ENCODE assay signal across 8 cellular contexts in the genomic region with DNA sequence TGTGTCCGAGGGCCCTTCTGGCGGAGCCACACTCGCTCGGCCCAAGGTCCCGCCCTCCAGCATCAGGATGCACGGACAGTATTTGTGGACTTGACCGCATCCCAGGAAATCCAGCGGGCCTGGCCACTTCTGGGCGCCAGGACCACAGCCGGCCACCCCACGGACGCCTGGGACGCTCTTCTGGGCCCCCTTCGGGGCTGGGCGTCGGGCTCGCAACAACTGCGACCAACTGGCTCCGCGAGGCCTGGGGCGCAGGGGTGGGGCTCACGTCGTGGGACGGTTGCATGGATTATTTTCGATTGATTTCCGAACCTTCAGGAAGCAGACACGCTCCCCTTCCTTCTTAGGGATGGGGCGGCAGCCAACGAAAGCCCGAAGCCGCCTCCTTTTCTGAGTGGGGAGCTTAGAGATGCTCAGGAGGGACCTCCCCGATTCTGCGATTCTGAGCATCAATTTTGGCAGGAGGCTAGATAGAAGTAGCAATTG. TPM values are rescaled to one million over a fixed set of nuclear protein-coding genes. Genes with fewer than 3 reads are reported as not detected.
DNase-seq lines count a peak whose midpoint lies in the region; ATAC-seq, FAIRE-seq and TF ChIP-seq lines count a peak whose summit lies in the region.

No MANE protein-coding gene starts in this region.

- H3K9me3 ChIP-seq in CD4-positive, alpha-beta T cell (ENCODE audit: control insufficient read depth, low read length): no peaks in the 10 kb centered on the region
- H3K9me3 ChIP-seq in GM12878 (replicated peaks; ENCODE audit: control insufficient read depth, insufficient read depth, low read length): no peaks in the 10 kb centered on the region; the same call in 2 of the 3 replicates

- H2AFZ ChIP-seq in GM12878 (ENCODE audit: control insufficient read depth, low read depth, low read length): peak overlapping the region; percentile 64

- peak; percentile 23 for ATAC-seq in CD4-positive, alpha-beta T cell (ENCODE audit: poor library complexity)
- ATAC-seq in GM21737 (IDR thresholded peaks at IDR 0.05; ENCODE audit: unreplicated experiment) (peak; percentile 4), GM12878 (peak; percentile 20), GM18861 (IDR thresholded peaks at IDR 0.05; ENCODE audit: unreplicated experiment) (no peak)

- H3K9me3 Mint-ChIP-seq in CD4-positive, alpha-beta T cell: no peaks in the 10 kb centered on the region
- no peaks in the 10 kb centered on the region for H3K9me3 Mint-ChIP-seq in immature natural killer cell

- CTCF ChIA-PET in CD4-positive, alpha-beta T cell (lab: Charles Lee): interaction anchor here (0.7 kb wide), 1 partner anchor 14 kb away, joined by 3 read pairs; a partner anchor contains a TSS
- CTCF ChIA-PET in GM12878 (lab: Yijun Ruan, JAX): interaction anchor here (4.2 kb wide), 1 partner anchor 14 kb away, joined by 14 read pairs; a partner anchor contains a TSS

- in situ Hi-C loops in GM12878 (cut with MboI): no loop called here

- H3K4me1 Mint-ChIP-seq in CD4-positive, alpha-beta T cell (ENCODE audit: low read depth): peaks cover 48% of the 10 kb centered on the region
- H3K4me1 Mint-ChIP-seq in immature natural killer cell: peaks cover 41 to 44% of the 10 kb centered on the region in 2 donors

- peak overlapping the region; percentile 93; the same call in 1 of the 2 replicates for H3K9ac ChIP-seq in GM12878 (ENCODE audit: control insufficient read depth, insufficient read depth, low read length)

- no peak for TF ChIP-seq POLR2A in NB4 (IDR thresholded peaks at IDR 0.05; ENCODE audit: extremely low read depth, insufficient read length)
- no peak for TF ChIP-seq POLR2A in GM12878 (IDR thresholded peaks at IDR 0.05; ENCODE audit: low read depth, low read length)

- peaks cover 14% of the 10 kb centered on the region for H3K27me3 Mint-ChIP-seq in CD4-positive, alpha-beta T cell
- H3K27me3 Mint-ChIP-seq in immature natural killer cell (ENCODE audit: low read depth in 3 of 3): peaks cover 8 to 15% (median 11%) of the 10 kb centered on the region in 3 donors

- H3K36me3 Mint-ChIP-seq in CD4-positive, alpha-beta T cell (ENCODE audit: low read depth): peaks cover 33% of the 10 kb centered on the region
- H3K36me3 Mint-ChIP-seq in immature natural killer cell: peaks cover 0 to 4% (median 0%) of the 10 kb centered on the region in 3 donors

- WGBS in GM12878 (ENCODE audit: insufficient coverage, insufficient replicate concordance, low lambda C conversion rate, missing lambda C conversion rate): 50% methylated on average over 33 of the region's 33 CpGs

- no peak for FAIRE-seq in GM12878 (lab: Jason Lieb, UNC)

- TF ChIP-seq EP300 in GM12878 (IDR thresholded peaks at IDR 0.05; ENCODE audit: borderline replicate concordance in 1 of 2, control insufficient read depth in 1 of 2, low read depth in 2 of 2, low read length in 2 of 2): no peak

- peak overlapping the region; percentile 95 for H3K27ac Mint-ChIP-seq in CD4-positive, alpha-beta T cell
- H3K27ac Mint-ChIP-seq in immature natural killer cell: peak overlapping the region; percentile 86 to 97 (median 96)

- H3K4me1 ChIP-seq in GM12878 (ENCODE audit: control insufficient read depth, insufficient read depth, low read length): no peaks in the 10 kb centered on the region

- H3K36me3 ChIP-seq in GM12878 (ENCODE audit: control insufficient read depth in 2 of 2, insufficient read depth in 2 of 2, low read length in 1 of 2): peaks cover 0 to 6% of the 10 kb centered on the region in 2 experiments; a peak in 2 of 4 replicates

- peak in 4 of 10 experiments; percentile 9 to 40 (median 18) for DNase-seq in CD4-positive, alpha-beta T cell
- no peak for DNase-seq in NB4 (ENCODE audit: low read depth)
- DNase-seq in GM12878 (ENCODE audit: low read depth, low spot score): no peak
- no peak for DNase-seq in immature natural killer cell
- DNase-seq in stimulated activated CD8-positive, alpha-beta memory T cell treated with anti-CD3 and anti-CD28 coated beads, Interleukin-12 subunit alpha, Interleukin-12 subunit beta, amount 100 ng/mL, for 4 hours (ENCODE audit: low read depth): peak; percentile 5
- DNase-seq in DMS79 (lab: John Stamatoyannopoulos, UW): no peak

- H3K4me3 ChIP-seq in NB4 (ENCODE audit: low read depth, low read length) (peak overlapping the region; percentile 98), GM12878 (peak overlapping the region; percentile 74)

- intact Hi-C loops in CD4-positive, alpha-beta T cell (cut with DNase I, micrococcal nuclease): loop anchor here (1.0 to 10.0 kb wide), 8 partner anchors 14 to 1954 kb away; a partner anchor contains a TSS
- intact Hi-C loops in GM12878 (cut with micrococcal nuclease; ENCODE audit: unreplicated experiment): loop anchor here (2.0 kb wide), 1 partner anchor 14 kb away; a partner anchor contains a TSS

- POLR2A ChIA-PET in CD4-positive, alpha-beta T cell (lab: Charles Lee): interaction anchor here (1.2 to 2.1 kb wide), 2 partner anchors 13 to 14 kb away, joined by 3 to 13 read pairs; a partner anchor contains a TSS
- POLR2A ChIA-PET in GM12878 (lab: Charles Lee): no interaction called here

- no peak for TF ChIP-seq CTCF in CD4-positive, alpha-beta T cell (IDR thresholded peaks at IDR 0.05)
- TF ChIP-seq CTCF in NB4 (IDR thresholded peaks at IDR 0.05; ENCODE audit: low read depth, low read length) (no peak), GM12878 (IDR thresholded peaks at IDR 0.05 in 2 of 3, conservative IDR thresholded peaks at IDR 0.05 in 1 of 3; ENCODE audit: control insufficient read depth in 2 of 3, extremely low read depth in 1 of 3, insufficient read depth in 1 of 3, low read depth in 3 of 3, low read length in 3 of 3) (no peak)

- peaks cover 42% of the 10 kb centered on the region for H3K79me2 ChIP-seq in GM12878 (ENCODE audit: control insufficient read depth, insufficient read depth, low read length)

- H3K4me2 ChIP-seq in GM12878 (ENCODE audit: control insufficient read depth, insufficient read depth): peak overlapping the region; percentile 84

- SMC1A ChIA-PET in GM12878 (lab: Charles Lee; ENCODE audit: uncharacterized antibody, unreplicated experiment): interaction anchor here (0.6 kb wide), 1 partner anchor 9 kb away, joined by 4 read pairs; no protein-coding TSS in a partner anchor

- TSS peak; percentile 66 for BruUV-seq in GM12878 (replicated peaks; lab: Mats Ljungman, UMichigan)

- peak overlapping the region; percentile 59 for H3K27ac ChIP-seq in CD4-positive, alpha-beta T cell (ENCODE audit: low read depth, low read length)
- peak overlapping the region; percentile 78 for H3K27ac ChIP-seq in GM12878 (ENCODE audit: control insufficient read depth, insufficient read depth)

- TF ChIP-seq RAD21 in GM12878 (IDR thresholded peaks at IDR 0.05; ENCODE audit: insufficient read depth, low read depth, low read length): no peak

- H3K27me3 ChIP-seq in CD4-positive, alpha-beta T cell (ENCODE audit: control insufficient read depth, insufficient read depth, low read length): peaks cover 6% of the 10 kb centered on the region
- no peaks in the 10 kb centered on the region for H3K27me3 ChIP-seq in GM12878 (replicated peaks in 1 of 2; ENCODE audit: control insufficient read depth in 2 of 2, insufficient read depth in 2 of 2, low read length in 1 of 2)

- no peaks in the 10 kb centered on the region for H4K20me1 ChIP-seq in GM12878 (ENCODE audit: control insufficient read depth, insufficient read depth)

- peak overlapping the region; percentile 99 for H3K4me3 Mint-ChIP-seq in CD4-positive, alpha-beta T cell
- peak overlapping the region; percentile 89 to 96 (median 91) for H3K4me3 Mint-ChIP-seq in immature natural killer cell

- RAD21 ChIA-PET in GM12878 (lab: Charles Lee; ENCODE audit: unreplicated experiment): no interaction called here

RNA-seq across cellular contexts. Expression of a gene that starts 0.5 kb away (rescaled TPM):
- 10 to 100 TPM; 56.5 to 60.9 TPM for total RNA-seq in CD4-positive, alpha-beta T cell
- 250 and 257 TPM in 2 replicates for total RNA-seq in GM12878 (2013; cell fraction: nucleolus; rRNA removed)
- 58.1 and 75.6 TPM in 2 replicates for total RNA-seq in GM12878 (2014; rRNA removed)
- total RNA-seq in GM12878 (2014; rRNA removed; fragmentation: Illumina TruSeq; extraction: Trizol): 56.6 and 58.0 TPM in 2 replicates
- total RNA-seq in GM12878 (2021): 46.7 and 54.5 TPM in 2 replicates
- 10.0 TPM for polyA plus RNA-seq in GM12878 (2011; ENCODE audit: low read depth)
- 78.0 and 110 TPM in 2 replicates for polyA plus RNA-seq in GM12878 (2011; rRNA removed)
- 48.0 and 50.8 TPM in 2 replicates for polyA plus RNA-seq in GM12878 (2011; cell fraction: cytosol; rRNA removed)
- 30.4 and 34.5 TPM in 2 replicates for polyA plus RNA-seq in GM12878 (2011; cell fraction: nucleus; rRNA removed)
- polyA plus RNA-seq in GM12878 (2012): 15.9 and 26.2 TPM in 2 replicates
- 47.9 and 62.7 TPM in 2 replicates for polyA plus RNA-seq in GM12878 (2014; fragmentation: Illumina TruSeq; extraction: Trizol)
- 10 to 100 TPM; 12.1 to 14.0 TPM for polyA plus RNA-seq in GM12878 (2014; fragmentation: Nextera tagmentation; extraction: Ambion mirVana)
- polyA plus RNA-seq in GM12878 (2014; rRNA removed): 37.7 and 42.5 TPM in 2 replicates
- polyA plus RNA-seq in GM12878 (2016; fragmentation: Nextera tagmentation; extraction: Ambion mirVana): 10 to 100 TPM; 38.9 to 49.8 TPM
- 88.9 and 113 TPM in 2 replicates for polyA minus RNA-seq in GM12878 (2011; rRNA and poly(A)+ RNA removed)
- polyA minus RNA-seq in GM12878 (2011; cell fraction: cytosol; rRNA and poly(A)+ RNA removed): 38.5 and 53.3 TPM in 2 replicates
- 43.5 and 70.0 TPM in 2 replicates for polyA minus RNA-seq in GM12878 (2011; cell fraction: nucleus; rRNA and poly(A)+ RNA removed)
- 10 to 100 TPM in 2 of 3 donors, 1 to 10 TPM in 1; 3.9 to 18.1 (median 11.5) TPM for polyA plus RNA-seq in immature natural killer cell

RNA-seq across cellular contexts. Expression of a gene that starts 13.6 kb away (rescaled TPM):
- 10 to 100 TPM; 33.3 to 34.2 TPM for total RNA-seq in CD4-positive, alpha-beta T cell
- 8.1 and 9.0 TPM in 2 replicates for total RNA-seq in GM12878 (2013; cell fraction: nucleolus; rRNA removed)
- 14.1 and 16.7 TPM in 2 replicates for total RNA-seq in GM12878 (2014; rRNA removed)
- total RNA-seq in GM12878 (2014; rRNA removed; fragmentation: Illumina TruSeq; extraction: Trizol): 19.2 and 19.4 TPM in 2 replicates
- total RNA-seq in GM12878 (2021): 13.8 and 13.9 TPM in 2 replicates
- polyA plus RNA-seq in GM12878 (2011; ENCODE audit: low read depth): 2.5 TPM
- polyA plus RNA-seq in GM12878 (2011; rRNA removed): 15.1 and 21.1 TPM in 2 replicates
- 5.6 and 6.0 TPM in 2 replicates for polyA plus RNA-seq in GM12878 (2011; cell fraction: cytosol; rRNA removed)
- polyA plus RNA-seq in GM12878 (2011; cell fraction: nucleus; rRNA removed): 4.7 and 6.7 TPM in 2 replicates
- polyA plus RNA-seq in GM12878 (2012): 4.1 and 4.2 TPM in 2 replicates
- 17.0 and 20.7 TPM in 2 replicates for polyA plus RNA-seq in GM12878 (2014; fragmentation: Illumina TruSeq; extraction: Trizol)
- 10 to 100 TPM; 13.0 to 21.0 TPM for polyA plus RNA-seq in GM12878 (2014; fragmentation: Nextera tagmentation; extraction: Ambion mirVana)
- 7.1 and 9.8 TPM in 2 replicates for polyA plus RNA-seq in GM12878 (2014; rRNA removed)
- polyA plus RNA-seq in GM12878 (2016; fragmentation: Nextera tagmentation; extraction: Ambion mirVana): 10 to 100 TPM; 23.5 to 24.2 TPM
- polyA minus RNA-seq in GM12878 (2011; rRNA and poly(A)+ RNA removed): 7.0 and 9.4 TPM in 2 replicates
- 4.1 and 6.3 TPM in 2 replicates for polyA minus RNA-seq in GM12878 (2011; cell fraction: cytosol; rRNA and poly(A)+ RNA removed)
- polyA minus RNA-seq in GM12878 (2011; cell fraction: nucleus; rRNA and poly(A)+ RNA removed): 2.8 and 4.9 TPM in 2 replicates
- polyA plus RNA-seq in immature natural killer cell: 10 to 100 TPM; 10.4 to 18.1 (median 16.2) TPM
